ENCODE assay signal across 10 cellular contexts in the genomic region with DNA sequence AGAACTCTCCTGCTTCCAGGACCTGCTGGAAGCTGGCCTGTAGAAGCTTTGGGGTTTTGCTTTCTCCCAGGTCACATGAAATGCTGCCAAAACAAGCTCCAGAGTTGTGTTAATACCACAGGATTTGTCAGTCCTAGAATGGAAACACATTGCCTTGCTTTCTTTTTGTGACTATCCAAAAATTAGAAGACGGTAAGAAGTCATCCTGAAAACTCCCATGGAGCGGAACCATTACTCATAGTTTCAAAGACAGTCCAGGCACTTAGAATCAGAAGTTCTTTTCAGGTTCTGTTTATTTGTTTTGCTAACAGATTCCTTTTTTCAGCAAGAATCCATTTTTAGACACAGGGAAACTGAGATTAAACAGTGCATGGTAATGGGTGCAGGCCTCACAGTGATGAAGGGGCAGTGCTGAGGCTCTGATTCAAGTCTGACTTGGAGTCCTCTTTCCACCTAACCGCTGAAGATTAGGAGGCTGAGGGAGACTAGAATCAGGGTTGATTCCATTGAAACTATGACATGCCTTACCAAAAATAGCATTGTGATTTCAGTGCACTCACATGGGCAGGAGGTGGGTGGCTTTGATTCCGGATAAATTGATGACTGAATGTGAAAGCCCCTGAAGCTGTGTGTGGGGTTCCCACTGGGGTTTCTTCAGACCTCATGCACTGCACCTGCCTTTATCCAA.
DNase-seq lines count a peak whose midpoint lies in the region; ATAC-seq and TF ChIP-seq lines count a peak whose summit lies in the region.
"Had no signal": no experiment of that assay in that cellular context is flagged by ENCODE, and none has a peak within 500 bp of the region (broad histone marks: within the 10 kb centered on the region; RNA-seq: fewer than 3 reads in every experiment).

No MANE protein-coding gene starts in this region.

- TF ChIP-seq POLR2A in prostate gland (IDR thresholded peaks at IDR 0.05) (no peak), adrenal gland (IDR thresholded peaks at IDR 0.05) (no peak)

- peaks cover 5% of the 10 kb centered on the region for H3K36me3 Mint-ChIP-seq in Calu3 (ENCODE audit: insufficient read depth, unreplicated experiment)

- H3K9me3 ChIP-seq in prostate gland, result no peaks in the 10 kb centered on the region
- no peaks in the 10 kb centered on the region for H3K9me3 ChIP-seq in adrenal gland (replicated peaks in 1 of 3)
- peaks cover 2% of the 10 kb centered on the region for H3K9me3 ChIP-seq in trophoblast cell (ENCODE audit: insufficient read depth, low read depth, low read length)
- H3K9me3 ChIP-seq: vagina had no signal

- no TSS peak for BruUV-seq in Calu3 (replicated peaks; lab: Mats Ljungman, UMichigan)

- H3K14ac ChIP-seq in trophoblast cell (ENCODE audit: low read length), result no peak overlapping the region

- no peak overlapping the region for H2AK5ac ChIP-seq in trophoblast cell (ENCODE audit: low read length)

- H3K36me3 ChIP-seq in prostate gland, result no peaks in the 10 kb centered on the region
- peaks cover 0 to 5% of the 10 kb centered on the region in 2 donors for H3K36me3 ChIP-seq in adrenal gland (replicated peaks in 1 of 2)
- peaks cover 6 to 7% of the 10 kb centered on the region in 2 experiments for H3K36me3 ChIP-seq in trophoblast cell (ENCODE audit: control insufficient read depth in 1 of 2, insufficient read depth in 2 of 2, low read length in 2 of 2)

- H3K4ac ChIP-seq in trophoblast cell (ENCODE audit: low read depth, low read length), result no peak overlapping the region

- DNase-seq in EH (ENCODE audit: low read depth), result peak; percentile 54
- DNase-seq in caudate nucleus (lab: John Stamatoyannopoulos, UW), result peak in 9 of 61 donors; percentile 8 to 59 (median 22)
- no peak for DNase-seq in prostate gland (ENCODE audit: low spot score)
- DNase-seq in T1000 (lab: John Stamatoyannopoulos, UW), result no peak
- DNase-seq in adrenal gland, result no peak
- no peak for DNase-seq in trophoblast cell
- DNase-seq in Calu3, result no peak
- DNase-seq: NCI-H1105 had no signal

- H3K4me3 ChIP-seq in prostate gland, result no peak overlapping the region
- no peak overlapping the region for H3K4me3 ChIP-seq in adrenal gland
- no peak overlapping the region for H3K4me3 ChIP-seq in trophoblast cell (ENCODE audit: low read depth, low read length)
- H3K4me3 ChIP-seq: vagina had no signal

- no peak overlapping the region for H3K27ac Mint-ChIP-seq in Calu3 (ENCODE audit: unreplicated experiment)

- H4K8ac ChIP-seq in trophoblast cell (ENCODE audit: low read depth, low read length), result no peak overlapping the region

- H3K27ac ChIP-seq in caudate nucleus (ENCODE audit: low read depth, low read length) (peak overlapping the region; percentile 63), prostate gland (peak overlapping the region; percentile 83 to 86), adrenal gland (no peak overlapping the region), trophoblast cell (ENCODE audit: low read depth, low read length) (no peak overlapping the region)
- H3K27ac ChIP-seq: vagina had no signal

- no peak overlapping the region for H2BK12ac ChIP-seq in trophoblast cell (ENCODE audit: low read length)

- no peak overlapping the region for H4K12ac ChIP-seq in trophoblast cell (ENCODE audit: low read depth, low read length)

- H2BK5ac ChIP-seq in trophoblast cell (ENCODE audit: low read depth, low read length, poor library complexity), result no peak overlapping the region

- 64% methylated on average over 4 of the region's 4 CpGs for WGBS in prostate gland
- 77 to 87% (median 82%) methylated on average over 4 of the region's 4 CpGs for whole genome bisulfite sequencing in adrenal gland, 4 donors
- WGBS in trophoblast cell (ENCODE audit: extremely low coverage, insufficient coverage, insufficient read length), result no CpG with 5 or more reads among the region's 4 CpGs

- peaks cover 2% of the 10 kb centered on the region for H3K79me2 ChIP-seq in trophoblast cell (ENCODE audit: control insufficient read depth, insufficient read depth, low read length, poor library complexity)

- no peak overlapping the region for H4K91ac ChIP-seq in trophoblast cell (ENCODE audit: low read depth, low read length)

- H3K27me3 Mint-ChIP-seq in Calu3 (ENCODE audit: unreplicated experiment), result no peaks in the 10 kb centered on the region

- peaks cover 18% of the 10 kb centered on the region for H3K4me1 ChIP-seq in prostate gland (replicated peaks)
- peaks cover 0 to 35% of the 10 kb centered on the region in 2 donors for H3K4me1 ChIP-seq in adrenal gland (replicated peaks in 1 of 2)
- H3K4me1 ChIP-seq in trophoblast cell (ENCODE audit: control insufficient read depth in 1 of 2, insufficient read depth in 2 of 2, low read length in 2 of 2), result peaks cover 22 to 38% of the 10 kb centered on the region in 2 experiments

- H3K4me1 Mint-ChIP-seq in Calu3 (ENCODE audit: low read depth, unreplicated experiment), result peaks cover 12% of the 10 kb centered on the region

- peak; percentile 66 for ATAC-seq in GM21786 (IDR thresholded peaks at IDR 0.05; ENCODE audit: unreplicated experiment)

- no peak overlapping the region for H3K4me2 ChIP-seq in trophoblast cell (ENCODE audit: low read length)

- no peak overlapping the region for H2BK120ac ChIP-seq in trophoblast cell (ENCODE audit: insufficient read depth, low read length, poor library complexity)

- H3K79me1 ChIP-seq in trophoblast cell (ENCODE audit: low read length), result peaks cover 17% of the 10 kb centered on the region

- H3K9me3 Mint-ChIP-seq in Calu3 (ENCODE audit: low read depth, unreplicated experiment), result no peaks in the 10 kb centered on the region

- TF ChIP-seq CTCF in prostate gland (IDR thresholded peaks at IDR 0.05) (no peak), adrenal gland (IDR thresholded peaks at IDR 0.05) (no peak), Calu3 (IDR thresholded peaks at IDR 0.05; ENCODE audit: unreplicated experiment) (no peak)

- no peak overlapping the region for H2AFZ ChIP-seq in trophoblast cell (ENCODE audit: insufficient read depth, low read length, poor library complexity)

- CTCF ChIA-PET in Calu3 (lab: Charles Lee), result no interaction called here

- no peak overlapping the region for H3K23ac ChIP-seq in trophoblast cell (ENCODE audit: low read length)

- no peak overlapping the region for H3K9ac ChIP-seq in trophoblast cell (ENCODE audit: low read length)

- no peak overlapping the region for H3K4me3 Mint-ChIP-seq in Calu3 (ENCODE audit: low read depth, unreplicated experiment)

- intact Hi-C loops in prostate gland (cut with DNase I) (loop anchor here (5.0 kb wide), 1 partner anchor 47 kb away; no protein-coding TSS in a partner anchor), adrenal gland (cut with DNase I) (no loop called here), Calu3 (cut with micrococcal nuclease; ENCODE audit: unreplicated experiment) (no loop called here)

- H3K27me3 ChIP-seq in prostate gland (replicated peaks; ENCODE audit: insufficient read depth), result no peaks in the 10 kb centered on the region
- no peaks in the 10 kb centered on the region for H3K27me3 ChIP-seq in adrenal gland
- H3K27me3 ChIP-seq in trophoblast cell (ENCODE audit: insufficient read depth, low read length), result no peaks in the 10 kb centered on the region
- H3K27me3 ChIP-seq: vagina had no signal

- H3K18ac ChIP-seq in trophoblast cell (ENCODE audit: low read length), result no peak overlapping the region

Comparison
In these comparisons a context has a peak if more than half of its experiments do, and no peak if none do; other contexts are left out.
1. H3K27ac ChIP-seq: peak in caudate nucleus (single experiment) and prostate gland (2 of 2); none in adrenal gland (0 of 5) and trophoblast cell (single experiment).